In the genomic region with DNA sequence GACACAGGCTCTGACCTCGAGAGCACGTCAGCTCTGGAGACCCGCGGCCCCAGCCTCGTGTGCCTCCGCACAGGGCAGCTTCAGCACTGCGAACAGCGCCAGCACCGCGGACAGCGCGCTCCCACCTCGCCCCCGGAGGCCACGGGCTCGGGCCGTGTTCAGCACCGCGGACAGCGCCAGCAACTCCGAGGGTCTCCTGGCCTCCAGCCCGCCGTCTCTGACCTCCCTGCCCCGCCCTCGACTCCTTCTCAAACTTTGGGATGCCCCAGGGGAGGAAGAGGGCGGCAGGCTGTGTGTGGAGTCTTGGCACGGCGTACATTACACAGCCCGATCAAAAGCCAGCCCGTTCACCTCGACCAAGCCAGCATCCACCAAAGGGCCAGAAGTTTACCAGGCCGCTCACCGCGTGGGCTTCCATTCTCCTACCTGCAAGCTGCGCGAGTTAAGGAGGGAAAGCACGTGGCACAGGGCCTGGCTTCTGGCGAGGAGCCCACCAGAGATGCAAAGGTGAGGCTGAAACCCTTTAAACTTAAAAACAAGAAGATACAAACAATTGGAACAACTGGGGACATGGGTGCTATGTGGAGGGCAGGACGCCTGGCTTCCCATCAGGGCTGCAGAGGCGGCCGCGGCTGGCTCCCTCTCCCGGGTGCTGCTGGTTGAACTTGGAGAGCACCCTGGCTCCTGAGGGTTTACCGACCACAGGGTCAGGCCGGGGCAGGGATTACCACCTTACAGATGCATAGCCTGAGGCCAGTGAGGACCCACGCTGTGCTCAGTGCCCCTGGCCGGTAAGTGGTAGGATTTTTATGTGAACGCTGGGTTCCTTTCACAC, we compare ENCODE assay signal across 8 cellular contexts.
DNase-seq lines count a peak whose midpoint lies in the region; ATAC-seq and TF ChIP-seq lines count a peak whose summit lies in the region.

No MANE protein-coding gene starts in this region.

- ATAC-seq in HG02610 (IDR thresholded peaks at IDR 0.05; ENCODE audit: unreplicated experiment): no peak

- DNase-seq in D341Med (ENCODE audit: low spot score): peak; percentile 51
- DNase-seq in NB4 (ENCODE audit: low read depth): peak; percentile 81
- DNase-seq in amniotic epithelial cell (ENCODE audit: low read depth): peak; percentile 9
- DNase-seq in iPS-NIHi7 (ENCODE audit: extremely low spot score): peak; percentile 95
- DNase-seq in stimulated activated CD8-positive, alpha-beta memory T cell treated with anti-CD3 and anti-CD28 coated beads, Interleukin-4, amount 100 ng/mL, for 48 hours: peak; percentile 76
- DNase-seq in NCI-H748 (lab: John Stamatoyannopoulos, UW; ENCODE audit: unreplicated experiment): no peak
- no peak for DNase-seq in kidney glomerular epithelial cell (lab: John Stamatoyannopoulos, UW)

- TF ChIP-seq CTCF in NB4 (IDR thresholded peaks at IDR 0.05; ENCODE audit: low read depth, low read length): no peak

- H3K4me3 ChIP-seq in NB4 (ENCODE audit: low read depth, low read length): no peak overlapping the region

- TF ChIP-seq POLR2A in NB4 (IDR thresholded peaks at IDR 0.05; ENCODE audit: extremely low read depth, insufficient read length): no peak

Comparison
In these comparisons a context has a peak if more than half of its experiments do, and no peak if none do; other contexts are left out.
1. DNase-seq: peak in D341Med (single experiment), NB4 (single experiment), amniotic epithelial cell (single experiment), iPS-NIHi7 (single experiment) and stimulated activated CD8-positive, alpha-beta memory T cell treated with anti-CD3 and anti-CD28 coated beads, Interleukin-4, amount 100 ng/mL, for 48 hours (single experiment); none in NCI-H748 (single experiment) and kidney glomerular epithelial cell (single experiment).